Comparison of ENCODE assay signal across 1 cellular context in genomic region chr7:107384025-107384424, GRCh38.
TF ChIP-seq lines count a peak whose summit lies in the region.

No MANE protein-coding gene starts in this region.

TF ChIP-seq in H1, 55 proteins besides CTCF, POLR2A, EP300 and RAD21 (continued from another document):
- TF ChIP-seq CHD7 (IDR thresholded peaks at IDR 0.05; ENCODE audit: insufficient replicate concordance, low read length) (no peak), RNF2 (IDR thresholded peaks at IDR 0.05; ENCODE audit: borderline replicate concordance, low read depth, low read length, missing control alignments, poor library complexity, severe bottlenecking) (no peak), RBBP5 (IDR thresholded peaks at IDR 0.05; ENCODE audit: borderline replicate concordance, low read depth, low read length) (no peak), CHD2 (IDR thresholded peaks at IDR 0.05; ENCODE audit: low read length) (no peak), BRCA1 (IDR thresholded peaks at IDR 0.05; ENCODE audit: low read depth, low read length) (no peak), CBX5 (IDR thresholded peaks at IDR 0.05; ENCODE audit: low read depth, low read length) (no peak), TAF1 (IDR thresholded peaks at IDR 0.05; ENCODE audit: low read depth, low read length) (no peak), JUN (IDR thresholded peaks at IDR 0.05; ENCODE audit: low read depth, low read length) (no peak), YY1 (IDR thresholded peaks at IDR 0.05; ENCODE audit: low read depth, low read length) (no peak), HDAC6 (IDR thresholded peaks at IDR 0.05; ENCODE audit: low read depth, low read length) (no peak)
